Comparison of ENCODE assay signal across 8 cellular contexts in the genomic region with DNA sequence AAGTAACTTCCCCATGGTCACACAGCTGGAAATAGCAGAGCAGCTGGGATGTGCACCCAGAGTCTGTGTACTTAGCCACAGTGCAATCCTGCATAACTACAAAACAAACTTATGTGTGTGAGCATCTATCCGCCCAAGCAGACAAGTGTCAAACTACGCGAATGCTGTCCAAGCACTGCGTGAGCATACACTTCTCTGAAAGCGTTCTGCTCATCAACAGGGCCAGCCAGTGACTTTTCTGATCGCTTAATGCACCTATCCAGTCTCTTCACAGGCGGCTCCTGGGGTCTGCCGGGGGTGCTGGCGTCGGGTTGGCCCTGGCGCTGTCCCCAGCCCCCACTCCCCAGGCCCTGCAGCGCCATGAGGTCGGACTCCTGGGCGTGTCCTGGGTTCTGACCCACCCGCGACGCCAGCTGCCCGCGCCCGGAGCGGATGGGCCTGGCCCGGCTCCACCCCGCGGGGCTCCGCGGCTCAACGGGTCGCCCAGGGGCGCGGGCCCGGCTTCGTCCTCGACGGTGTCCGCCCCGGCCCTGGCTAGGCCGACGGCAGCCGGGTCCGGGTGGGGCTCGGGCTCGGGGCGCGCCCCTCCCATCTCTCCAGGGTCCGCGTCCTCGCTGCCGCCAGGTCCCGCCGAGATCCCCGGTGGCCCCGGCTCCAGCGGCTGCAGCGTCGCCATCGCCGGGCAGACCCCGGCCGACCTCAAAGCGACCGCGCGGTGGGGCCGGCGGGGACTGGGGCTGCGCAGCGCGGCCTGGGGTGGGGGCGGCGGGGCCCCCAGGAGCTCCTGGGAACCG. TPM values are rescaled to one million over a fixed set of nuclear protein-coding genes. Genes with fewer than 3 reads are reported as not detected.
A peak's percentile ranks its signal among the peaks of the same experiment; 100 is the strongest.
DNase-seq lines count a peak whose midpoint lies in the region; ATAC-seq lines count a peak whose summit lies in the region.

No MANE protein-coding gene starts in this region.

- H3K36me3 Mint-ChIP-seq in activated T-helper 1 cell treated with anti-CD3 and anti-CD28 coated beads, Interleukin-12 subunit alpha, Interleukin-12 subunit beta, Interleukin-2, Interleukin-4 antibody, amounts not matched to agents 30 ng/mL and 10 ng/mL and 1 ng/mL, durations not matched to agents 14 hours and 24 hours and 36 hours (ENCODE audit: low read depth): peaks cover 29% of the 10 kb centered on the region

- intact Hi-C loops in activated T-helper 1 cell treated with anti-CD3 and anti-CD28 coated beads, Interleukin-12 subunit alpha, Interleukin-12 subunit beta, Interleukin-2, Interleukin-4 antibody, amounts not matched to agents 30 ng/mL and 10 ng/mL and 1 ng/mL, durations not matched to agents 14 hours and 24 hours and 36 hours (cut with micrococcal nuclease): loop anchor here (2.0 to 5.0 kb wide), 2 partner anchors 46 to 93 kb away; no protein-coding TSS in a partner anchor
- intact Hi-C loops in Right ventricle myocardium superior (cut with DNase I): no loop called here

- H3K9me3 Mint-ChIP-seq in activated T-helper 1 cell treated with anti-CD3 and anti-CD28 coated beads, Interleukin-12 subunit alpha, Interleukin-12 subunit beta, Interleukin-2, Interleukin-4 antibody, amounts not matched to agents 30 ng/mL and 10 ng/mL and 1 ng/mL, durations not matched to agents 14 hours and 24 hours and 36 hours: peaks cover 43% of the 10 kb centered on the region

- peak overlapping the region; percentile 82 for H3K4me3 Mint-ChIP-seq in activated T-helper 1 cell treated with anti-CD3 and anti-CD28 coated beads, Interleukin-12 subunit alpha, Interleukin-12 subunit beta, Interleukin-2, Interleukin-4 antibody, amounts not matched to agents 30 ng/mL and 10 ng/mL and 1 ng/mL, durations not matched to agents 14 hours and 24 hours and 36 hours

- ATAC-seq in GM21526 (IDR thresholded peaks at IDR 0.05; ENCODE audit: low FRiP score, unreplicated experiment) (peak; percentile 1), Right ventricle myocardium superior (ENCODE audit: poor library complexity) (peak; percentile 38), GM21717 (IDR thresholded peaks at IDR 0.05; ENCODE audit: unreplicated experiment) (no peak), HG02623 (IDR thresholded peaks at IDR 0.05; ENCODE audit: unreplicated experiment) (no peak)

- peaks cover 3% of the 10 kb centered on the region for H3K27me3 Mint-ChIP-seq in activated T-helper 1 cell treated with anti-CD3 and anti-CD28 coated beads, Interleukin-12 subunit alpha, Interleukin-12 subunit beta, Interleukin-2, Interleukin-4 antibody, amounts not matched to agents 30 ng/mL and 10 ng/mL and 1 ng/mL, durations not matched to agents 14 hours and 24 hours and 36 hours (ENCODE audit: insufficient read depth)

- H3K4me1 Mint-ChIP-seq in activated T-helper 1 cell treated with anti-CD3 and anti-CD28 coated beads, Interleukin-12 subunit alpha, Interleukin-12 subunit beta, Interleukin-2, Interleukin-4 antibody, amounts not matched to agents 30 ng/mL and 10 ng/mL and 1 ng/mL, durations not matched to agents 14 hours and 24 hours and 36 hours (ENCODE audit: low read depth): peaks cover 25% of the 10 kb centered on the region

- peak overlapping the region; percentile 52 for H3K27ac Mint-ChIP-seq in activated T-helper 1 cell treated with anti-CD3 and anti-CD28 coated beads, Interleukin-12 subunit alpha, Interleukin-12 subunit beta, Interleukin-2, Interleukin-4 antibody, amounts not matched to agents 30 ng/mL and 10 ng/mL and 1 ng/mL, durations not matched to agents 14 hours and 24 hours and 36 hours

- DNase-seq in AG08395 (ENCODE audit: low spot score) (peak; percentile 21), Right ventricle myocardium superior (peak; percentile 71), pons (ENCODE audit: low spot score) (peak; percentile 23), GM19240 (ENCODE audit: insufficient read length, low spot score) (no peak)
- DNase-seq in activated T-helper 1 cell treated with anti-CD3 and anti-CD28 coated beads, Interleukin-12 subunit alpha, Interleukin-12 subunit beta, Interleukin-2, Interleukin-4 antibody, amounts not matched to agents 30 ng/mL and 10 ng/mL and 1 ng/mL, durations not matched to agents 14 hours and 24 hours and 36 hours (ENCODE audit: low spot score): no peak

RNA-seq across cellular contexts. Expression of a gene that starts 1.3 kb away (rescaled TPM):
- 23.4 and 23.7 TPM in 2 replicates for total RNA-seq in activated T-helper 1 cell treated with anti-CD3 and anti-CD28 coated beads, Interleukin-12 subunit alpha, Interleukin-12 subunit beta, Interleukin-2, Interleukin-4 antibody, amounts not matched to agents 30 ng/mL and 10 ng/mL and 1 ng/mL, durations not matched to agents 14 hours and 24 hours and 36 hours
- total RNA-seq in Right ventricle myocardium superior: 7.1 TPM

RNA-seq across cellular contexts. Expression of a gene that starts 31.0 kb away (rescaled TPM):
- not detected in 2 replicates for total RNA-seq in activated T-helper 1 cell treated with anti-CD3 and anti-CD28 coated beads, Interleukin-12 subunit alpha, Interleukin-12 subunit beta, Interleukin-2, Interleukin-4 antibody, amounts not matched to agents 30 ng/mL and 10 ng/mL and 1 ng/mL, durations not matched to agents 14 hours and 24 hours and 36 hours
- not detected for total RNA-seq in Right ventricle myocardium superior

Comparison
In these comparisons a context has a peak if more than half of its experiments do, and no peak if none do; other contexts are left out.
1. DNase-seq: peak in AG08395 (single experiment), Right ventricle myocardium superior (single experiment) and pons (single experiment); none in activated T-helper 1 cell treated with anti-CD3 and anti-CD28 coated beads, Interleukin-12 subunit alpha, Interleukin-12 subunit beta, Interleukin-2, Interleukin-4 antibody, amounts not matched to agents 30 ng/mL and 10 ng/mL and 1 ng/mL, durations not matched to agents 14 hours and 24 hours and 36 hours (single experiment) and GM19240 (single experiment).
2. ATAC-seq: peak in GM21526 (single experiment) and Right ventricle myocardium superior (single experiment); none in GM21717 (single experiment) and HG02623 (single experiment).